ENCODE assay signal across 8 cellular contexts in genomic region chr2:234494361-234495075, GRCh38. TPM values are rescaled to one million over a fixed set of nuclear protein-coding genes. Genes with fewer than 3 reads are reported as not detected.
DNase-seq lines count a peak whose midpoint lies in the region; ATAC-seq and TF ChIP-seq lines count a peak whose summit lies in the region.

No MANE protein-coding gene starts in this region.

- H3K27ac ChIP-seq in suprapubic skin (peak overlapping the region; percentile 93), adrenal gland (peak overlapping the region in 1 of 5 donors; percentile 78)

- no peak overlapping the region for H3K9ac ChIP-seq in iPS-15b (ENCODE audit: low read depth, low read length)

- H3K27me3 ChIP-seq in iPS-15b (ENCODE audit: control insufficient read depth, insufficient read depth, low read length) (peaks cover 32% of the 10 kb centered on the region), suprapubic skin (no peaks in the 10 kb centered on the region), adrenal gland (peaks cover 6% of the 10 kb centered on the region)

- DNase-seq in COLO668 (lab: John Stamatoyannopoulos, UW; ENCODE audit: unreplicated experiment) (peak; percentile 34), suprapubic skin (ENCODE audit: low spot score in 2 of 2) (no peak), NCI-H187 (lab: John Stamatoyannopoulos, UW) (no peak), posterior vena cava (ENCODE audit: low spot score) (no peak), adrenal gland (no peak)
- no peak for DNase-seq in Jurkat, Clone E6-1 (ENCODE audit: low read depth, low spot score)
- DNase-seq in activated T-cell treated with anti-CD3 and anti-CD28 coated beads, Interleukin-2, amount 50 U/mL, for 4 hours: no peak

- peaks cover 19% of the 10 kb centered on the region for H3K36me3 Mint-ChIP-seq in activated T-cell treated with anti-CD3 and anti-CD28 coated beads, Interleukin-2, amount 50 U/mL, for 4 hours (ENCODE audit: insufficient read depth)

- WGBS in suprapubic skin: 28% methylated on average over 8 of the region's 8 CpGs
- 40 to 54% (median 48%) methylated on average over 8 of the region's 8 CpGs for WGBS in adrenal gland, 4 donors

- no peaks in the 10 kb centered on the region for H3K9me3 Mint-ChIP-seq in activated T-cell treated with anti-CD3 and anti-CD28 coated beads, Interleukin-2, amount 50 U/mL, for 4 hours

- TF ChIP-seq CTCF in suprapubic skin (IDR thresholded peaks at IDR 0.05) (no peak), adrenal gland (IDR thresholded peaks at IDR 0.05) (no peak)

- intact Hi-C loops in posterior vena cava (cut with DNase I) (loop anchor here in 1 of 2 donors (10.0 kb wide), 1 partner anchor 50 kb away; no protein-coding TSS in a partner anchor), adrenal gland (cut with DNase I) (loop anchor here in 1 of 2 donors (10.0 kb wide), 1 partner anchor 200 kb away; no protein-coding TSS in a partner anchor)

- H3K4me3 ChIP-seq in Jurkat, Clone E6-1 (ENCODE audit: low read length): peak overlapping the region; percentile 90
- H3K4me3 ChIP-seq in iPS-15b (ENCODE audit: low read depth, low read length) (peak overlapping the region; percentile 93), suprapubic skin (peak overlapping the region; percentile 70), adrenal gland (peak overlapping the region in 1 of 4 donors; percentile 67)

- H3K4me1 ChIP-seq in iPS-15b (ENCODE audit: control insufficient read depth, insufficient read depth, low read length): no peaks in the 10 kb centered on the region
- H3K4me1 ChIP-seq in suprapubic skin: peaks cover 33% of the 10 kb centered on the region
- no peaks in the 10 kb centered on the region for H3K4me1 ChIP-seq in adrenal gland (replicated peaks in 1 of 2)

- no peaks in the 10 kb centered on the region for H3K27me3 Mint-ChIP-seq in activated T-cell treated with anti-CD3 and anti-CD28 coated beads, Interleukin-2, amount 50 U/mL, for 4 hours (ENCODE audit: low read depth)

- H3K36me3 ChIP-seq in iPS-15b (ENCODE audit: control insufficient read depth, insufficient read depth, low read length): no peaks in the 10 kb centered on the region
- H3K36me3 ChIP-seq in suprapubic skin: no peaks in the 10 kb centered on the region
- H3K36me3 ChIP-seq in adrenal gland (replicated peaks in 1 of 2): no peaks in the 10 kb centered on the region

- ATAC-seq in activated T-cell treated with anti-CD3 and anti-CD28 coated beads, Interleukin-2, amount 50 U/mL, for 4 hours: no peak

- no peak for TF ChIP-seq EP300 in suprapubic skin (IDR thresholded peaks at IDR 0.05)

- TF ChIP-seq POLR2A in suprapubic skin (IDR thresholded peaks at IDR 0.05) (no peak), adrenal gland (IDR thresholded peaks at IDR 0.05) (no peak)

- H3K9me3 ChIP-seq in iPS-15b (ENCODE audit: control insufficient read depth, insufficient read depth, low read length) (no peaks in the 10 kb centered on the region), suprapubic skin (no peaks in the 10 kb centered on the region), adrenal gland (replicated peaks in 1 of 3) (no peaks in the 10 kb centered on the region)

- H3K4me3 Mint-ChIP-seq in activated T-cell treated with anti-CD3 and anti-CD28 coated beads, Interleukin-2, amount 50 U/mL, for 4 hours: peak overlapping the region; percentile 94

- peaks cover 64% of the 10 kb centered on the region for H3K4me1 Mint-ChIP-seq in activated T-cell treated with anti-CD3 and anti-CD28 coated beads, Interleukin-2, amount 50 U/mL, for 4 hours (ENCODE audit: low read depth)

RNA-seq across cellular contexts. Expression of gene ARL4C, which starts 2.4 kb away (rescaled TPM):
- 54.2 TPM for polyA plus RNA-seq in Jurkat, Clone E6-1 (2012; ENCODE audit: insufficient read depth, insufficient read length)
- 10 to 100 TPM; 10.4 to 24.2 (median 23.7) TPM for total RNA-seq in activated T-cell treated with anti-CD3 and anti-CD28 coated beads, Interleukin-2, amount 50 U/mL, for 4 hours
- total RNA-seq in suprapubic skin: 10 to 100 TPM; 35.8 to 64.4 (median 45.7) TPM
- 10 to 100 TPM; 12.5 to 13.0 TPM for total RNA-seq in posterior vena cava
- 10 to 100 TPM in 3 of 8 donors, 1 to 10 TPM in 5; 1.4 to 16.0 (median 8.5) TPM for total RNA-seq in adrenal gland
- 1 to 10 TPM; 3.1 to 8.8 (median 3.4) TPM for polyA plus RNA-seq in adrenal gland
